Comparison of ENCODE assay signal across 8 cellular contexts in the genomic region with DNA sequence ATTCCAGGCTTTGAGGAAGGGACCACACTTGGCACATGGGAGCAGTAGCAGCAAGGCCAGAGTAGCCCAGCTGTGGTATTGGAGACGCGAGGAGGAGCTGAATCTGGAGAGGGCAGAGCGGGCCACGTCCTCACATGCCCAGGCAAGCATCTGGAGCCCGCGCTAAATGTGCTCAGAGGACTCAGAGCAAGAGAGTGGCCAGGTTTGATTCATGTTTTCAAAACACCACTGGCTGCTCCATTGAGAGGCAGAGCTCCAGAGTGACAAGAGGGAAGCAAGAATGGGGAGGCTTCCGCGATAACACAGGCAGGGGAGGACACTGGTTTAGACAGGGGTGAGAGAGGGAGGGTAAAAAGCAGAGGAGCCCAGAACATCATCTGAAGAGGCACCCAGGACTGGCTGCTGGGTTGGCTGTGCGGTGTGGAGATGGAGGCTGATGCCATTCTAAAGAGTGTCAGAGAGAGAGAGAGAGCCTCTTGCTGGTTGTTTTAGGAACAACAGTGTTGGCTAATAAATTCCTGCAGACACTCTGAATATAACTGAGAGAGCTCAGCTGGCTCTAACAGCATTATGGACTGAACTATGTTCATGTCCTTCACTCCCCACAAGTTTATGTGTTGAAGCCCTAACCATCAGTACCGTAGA. TPM values are rescaled to one million over a fixed set of nuclear protein-coding genes. Genes with fewer than 3 reads are reported as not detected.
DNase-seq lines count a peak whose midpoint lies in the region; ATAC-seq, FAIRE-seq and TF ChIP-seq lines count a peak whose summit lies in the region.

No MANE protein-coding gene starts in this region.

- H3K9me3 Mint-ChIP-seq in activated CD4-positive, alpha-beta memory T cell treated with anti-CD3 and anti-CD28 coated beads for 36 hours = peaks cover 7% of the 10 kb centered on the region
- H3K9me3 Mint-ChIP-seq in activated CD4-positive, alpha-beta memory T cell treated with anti-CD3 and anti-CD28 coated beads, Interleukin-2, amount 10 ng/mL, durations not matched to agents 7 days and 5 days = peaks cover 7% of the 10 kb centered on the region

- in situ Hi-C loops in GM12878 (cut with MboI) = no loop called here

- H3K79me2 ChIP-seq in KMS-11 (ENCODE audit: insufficient read depth, low read depth) (no peaks in the 10 kb centered on the region), GM12878 (ENCODE audit: control insufficient read depth, insufficient read depth, low read length) (no peaks in the 10 kb centered on the region)

- no peaks in the 10 kb centered on the region for H3K4me1 ChIP-seq in KMS-11 (ENCODE audit: low read depth, poor library complexity, severe bottlenecking)
- peaks cover 14% of the 10 kb centered on the region; the same call in 1 of the 2 replicates for H3K4me1 ChIP-seq in GM12878 (ENCODE audit: control insufficient read depth, insufficient read depth, low read length)
- peaks cover 10% of the 10 kb centered on the region for H3K4me1 ChIP-seq in upper lobe of right lung

- no peak overlapping the region for H3K4me2 ChIP-seq in KMS-11
- no peak overlapping the region for H3K4me2 ChIP-seq in GM12878 (ENCODE audit: control insufficient read depth, insufficient read depth)

- 0 out of 2 replicates have a peak, but pooled peaks have one; percentile 22 for TF ChIP-seq CTCF in KMS-11 (conservative IDR thresholded peaks at IDR 0.05; ENCODE audit: low read depth, low read length)
- peak; percentile 45 to 55 (median 48); a peak in 5 of 6 replicates for TF ChIP-seq CTCF in GM12878 (IDR thresholded peaks at IDR 0.05 in 2 of 3, conservative IDR thresholded peaks at IDR 0.05 in 1 of 3; ENCODE audit: control insufficient read depth in 2 of 3, extremely low read depth in 1 of 3, insufficient read depth in 1 of 3, low read depth in 3 of 3, low read length in 3 of 3)
- TF ChIP-seq CTCF in upper lobe of right lung (IDR thresholded peaks at IDR 0.05) = peak; percentile 50

- H3K4me3 ChIP-seq in KMS-11 (IDR thresholded peaks at IDR 0.05; ENCODE audit: insufficient read depth, low read depth, low read length) = no peak overlapping the region
- H3K4me3 ChIP-seq in GM12878 = no peak overlapping the region
- H3K4me3 ChIP-seq in upper lobe of right lung = no peak overlapping the region

- FAIRE-seq in GM12878 (lab: Jason Lieb, UNC) = peak; percentile 59

- no TSS peak for BruUV-seq in GM12878 (replicated peaks; lab: Mats Ljungman, UMichigan)

- H3K27me3 Mint-ChIP-seq in activated CD4-positive, alpha-beta memory T cell treated with anti-CD3 and anti-CD28 coated beads for 36 hours = no peaks in the 10 kb centered on the region
- no peaks in the 10 kb centered on the region for H3K27me3 Mint-ChIP-seq in activated CD4-positive, alpha-beta memory T cell treated with anti-CD3 and anti-CD28 coated beads, Interleukin-2, amount 10 ng/mL, durations not matched to agents 7 days and 5 days

- H3K9ac ChIP-seq in KMS-11 = no peak overlapping the region
- H3K9ac ChIP-seq in GM12878 (ENCODE audit: control insufficient read depth, insufficient read depth, low read length) = no peak overlapping the region

- H3K36me3 Mint-ChIP-seq in activated CD4-positive, alpha-beta memory T cell treated with anti-CD3 and anti-CD28 coated beads for 36 hours = peaks cover 9% of the 10 kb centered on the region
- H3K36me3 Mint-ChIP-seq in activated CD4-positive, alpha-beta memory T cell treated with anti-CD3 and anti-CD28 coated beads, Interleukin-2, amount 10 ng/mL, durations not matched to agents 7 days and 5 days (ENCODE audit: low read depth) = no peaks in the 10 kb centered on the region

- peak; percentile 19 for DNase-seq in activated CD4-positive, alpha-beta memory T cell treated with anti-CD3 and anti-CD28 coated beads for 36 hours
- no peak for DNase-seq in activated CD4-positive, alpha-beta memory T cell treated with anti-CD3 and anti-CD28 coated beads, Interleukin-2, amount 10 ng/mL, durations not matched to agents 7 days and 5 days
- no peak for DNase-seq in GM12878 (ENCODE audit: low read depth, low spot score)
- DNase-seq in iris pigment epithelial cell (ENCODE audit: low read depth) = peak; percentile 62
- DNase-seq in upper lobe of right lung = no peak
- DNase-seq in T1000 (lab: John Stamatoyannopoulos, UW) = no peak

- H3K36me3 ChIP-seq in KMS-11 (ENCODE audit: insufficient read depth) = no peaks in the 10 kb centered on the region
- H3K36me3 ChIP-seq in GM12878 (ENCODE audit: control insufficient read depth in 2 of 2, insufficient read depth in 2 of 2, low read length in 1 of 2) = no peaks in the 10 kb centered on the region
- H3K36me3 ChIP-seq in upper lobe of right lung = no peaks in the 10 kb centered on the region

- H3K4me3 Mint-ChIP-seq in activated CD4-positive, alpha-beta memory T cell treated with anti-CD3 and anti-CD28 coated beads for 36 hours = no peak overlapping the region
- H3K4me3 Mint-ChIP-seq in activated CD4-positive, alpha-beta memory T cell treated with anti-CD3 and anti-CD28 coated beads, Interleukin-2, amount 10 ng/mL, durations not matched to agents 7 days and 5 days = no peak overlapping the region

- H3K27ac Mint-ChIP-seq in activated CD4-positive, alpha-beta memory T cell treated with anti-CD3 and anti-CD28 coated beads for 36 hours = no peak overlapping the region
- no peak overlapping the region for H3K27ac Mint-ChIP-seq in activated CD4-positive, alpha-beta memory T cell treated with anti-CD3 and anti-CD28 coated beads, Interleukin-2, amount 10 ng/mL, durations not matched to agents 7 days and 5 days

- H3K27ac ChIP-seq in KMS-11 (no peak overlapping the region), GM12878 (ENCODE audit: control insufficient read depth, insufficient read depth) (no peak overlapping the region), upper lobe of right lung (no peak overlapping the region)

- no peaks in the 10 kb centered on the region for H4K20me1 ChIP-seq in KMS-11 (ENCODE audit: insufficient read depth)
- no peaks in the 10 kb centered on the region for H4K20me1 ChIP-seq in GM12878 (ENCODE audit: control insufficient read depth, insufficient read depth)

- peak; percentile 95 for ATAC-seq in GM12878
- peak; percentile 92 for ATAC-seq in upper lobe of right lung
- no peak for ATAC-seq in HG02852 (IDR thresholded peaks at IDR 0.05; ENCODE audit: unreplicated experiment)

- SMC1A ChIA-PET in GM12878 (lab: Charles Lee; ENCODE audit: uncharacterized antibody, unreplicated experiment) = interaction anchor here (0.8 to 2.8 kb wide), 13 partner anchors 11 to 76 kb away, joined by 3 to 19 read pairs (median 4); no protein-coding TSS in a partner anchor

- peaks cover 12% of the 10 kb centered on the region for H3K4me1 Mint-ChIP-seq in activated CD4-positive, alpha-beta memory T cell treated with anti-CD3 and anti-CD28 coated beads for 36 hours (ENCODE audit: low read depth)
- peaks cover 9% of the 10 kb centered on the region for H3K4me1 Mint-ChIP-seq in activated CD4-positive, alpha-beta memory T cell treated with anti-CD3 and anti-CD28 coated beads, Interleukin-2, amount 10 ng/mL, durations not matched to agents 7 days and 5 days

- CTCF ChIA-PET in activated CD4-positive, alpha-beta memory T cell treated with anti-CD3 and anti-CD28 coated beads for 36 hours (lab: Charles Lee) = interaction anchor here (0.6 to 1.8 kb wide), 8 partner anchors 10 to 214 kb away, joined by 3 to 6 read pairs (median 4); no protein-coding TSS in a partner anchor
- CTCF ChIA-PET in activated CD4-positive, alpha-beta memory T cell treated with anti-CD3 and anti-CD28 coated beads, Interleukin-2, amount 10 ng/mL, durations not matched to agents 7 days and 5 days (lab: Charles Lee) = interaction anchor here (1.0 to 1.3 kb wide), 2 partner anchors 20 to 72 kb away, joined by 3 to 4 read pairs; no protein-coding TSS in a partner anchor
- CTCF ChIA-PET in GM12878 (lab: Yijun Ruan, JAX) = interaction anchor here (0.6 to 3.6 kb wide), 24 partner anchors 11 to 85 kb away, joined by 3 to 55 read pairs (median 4); a partner anchor contains a TSS

- peak; percentile 71 for TF ChIP-seq RAD21 in GM12878 (IDR thresholded peaks at IDR 0.05; ENCODE audit: insufficient read depth, low read depth, low read length)

- intact Hi-C loops in activated CD4-positive, alpha-beta memory T cell treated with anti-CD3 and anti-CD28 coated beads for 36 hours (cut with micrococcal nuclease) = loop anchor here (2.0 to 5.0 kb wide), 3 partner anchors 35 to 72 kb away; no protein-coding TSS in a partner anchor
- intact Hi-C loops in GM12878 (cut with micrococcal nuclease; ENCODE audit: unreplicated experiment) (loop anchor here (1.0 to 5.0 kb wide), 2 partner anchors 55 to 72 kb away; no protein-coding TSS in a partner anchor), upper lobe of right lung (cut with DNase I) (no loop called here)

- 89% methylated on average over 10 of the region's 10 CpGs for WGBS in GM12878 (ENCODE audit: insufficient coverage, insufficient replicate concordance, low lambda C conversion rate, missing lambda C conversion rate)

- H3K27me3 ChIP-seq in KMS-11 (ENCODE audit: insufficient read depth, low read depth) (no peaks in the 10 kb centered on the region), GM12878 (replicated peaks in 1 of 2; ENCODE audit: control insufficient read depth in 2 of 2, insufficient read depth in 2 of 2, low read length in 1 of 2) (no peaks in the 10 kb centered on the region), upper lobe of right lung (no peaks in the 10 kb centered on the region)

- no peak for TF ChIP-seq POLR2A in GM12878 (IDR thresholded peaks at IDR 0.05; ENCODE audit: low read depth, low read length)

- no peaks in the 10 kb centered on the region; the same call in 2 of the 3 replicates for H3K9me3 ChIP-seq in GM12878 (replicated peaks; ENCODE audit: control insufficient read depth, insufficient read depth, low read length)
- H3K9me3 ChIP-seq in upper lobe of right lung = no peaks in the 10 kb centered on the region

- H2AFZ ChIP-seq in KMS-11 (ENCODE audit: low read depth) (no peak overlapping the region), GM12878 (ENCODE audit: control insufficient read depth, low read depth, low read length) (no peak overlapping the region)

- RAD21 ChIA-PET in GM12878 (lab: Charles Lee; ENCODE audit: unreplicated experiment) = interaction anchor here (1.0 to 3.8 kb wide), 8 partner anchors 11 to 73 kb away, joined by 3 to 59 read pairs (median 7); a partner anchor contains a TSS

- TF ChIP-seq EP300 in GM12878 (IDR thresholded peaks at IDR 0.05; ENCODE audit: borderline replicate concordance in 1 of 2, control insufficient read depth in 1 of 2, low read depth in 2 of 2, low read length in 2 of 2) = no peak

- POLR2A ChIA-PET in activated CD4-positive, alpha-beta memory T cell treated with anti-CD3 and anti-CD28 coated beads for 36 hours (lab: Charles Lee) = interaction anchor here (0.5 to 0.8 kb wide), 3 partner anchors 72 to 501 kb away, joined by 3 to 4 read pairs (median 3); no protein-coding TSS in a partner anchor
- POLR2A ChIA-PET in activated CD4-positive, alpha-beta memory T cell treated with anti-CD3 and anti-CD28 coated beads, Interleukin-2, amount 10 ng/mL, durations not matched to agents 7 days and 5 days (lab: Charles Lee) = no interaction called here
- POLR2A ChIA-PET in GM12878 (lab: Charles Lee) = no interaction called here

RNA-seq across cellular contexts. Expression of a gene that starts 32.3 kb away (rescaled TPM):
- 1 to 10 TPM; 8.6 to 9.7 TPM for total RNA-seq in activated CD4-positive, alpha-beta memory T cell treated with anti-CD3 and anti-CD28 coated beads for 36 hours
- 1 to 10 TPM; 8.3 to 8.8 TPM for total RNA-seq in activated CD4-positive, alpha-beta memory T cell treated with anti-CD3 and anti-CD28 coated beads, Interleukin-2, amount 10 ng/mL, durations not matched to agents 7 days and 5 days
- total RNA-seq in GM12878 (2013; cell fraction: nucleolus; rRNA removed) = 1.9 and 2.1 TPM in 2 replicates
- 10.1 and 10.5 TPM in 2 replicates for total RNA-seq in GM12878 (2014; rRNA removed)
- total RNA-seq in GM12878 (2014; rRNA removed; fragmentation: Illumina TruSeq; extraction: Trizol) = 11.0 and 11.4 TPM in 2 replicates
- 11.1 and 12.9 TPM in 2 replicates for total RNA-seq in GM12878 (2021)
- 4.7 TPM for polyA plus RNA-seq in GM12878 (2011; ENCODE audit: low read depth)
- polyA plus RNA-seq in GM12878 (2011; rRNA removed) = 6.7 and 8.0 TPM in 2 replicates
- polyA plus RNA-seq in GM12878 (2011; cell fraction: cytosol; rRNA removed) = 3.1 and 3.3 TPM in 2 replicates
- 1.9 and 2.8 TPM in 2 replicates for polyA plus RNA-seq in GM12878 (2011; cell fraction: nucleus; rRNA removed)
- 5.2 and 5.7 TPM in 2 replicates for polyA plus RNA-seq in GM12878 (2012)
- 12.2 and 13.5 TPM in 2 replicates for polyA plus RNA-seq in GM12878 (2014; fragmentation: Illumina TruSeq; extraction: Trizol)
- 1 to 10 TPM; 5.1 to 8.8 TPM for polyA plus RNA-seq in GM12878 (2014; fragmentation: Nextera tagmentation; extraction: Ambion mirVana)
- polyA plus RNA-seq in GM12878 (2014; rRNA removed) = 10.1 and 11.2 TPM in 2 replicates
- 10 to 100 TPM in 1 of 2 experiments, 1 to 10 TPM in 1; 2.8 to 12.3 TPM for polyA plus RNA-seq in GM12878 (2016; fragmentation: Nextera tagmentation; extraction: Ambion mirVana)
- polyA minus RNA-seq in GM12878 (2011; rRNA and poly(A)+ RNA removed) = 4.7 and 4.8 TPM in 2 replicates
- polyA minus RNA-seq in GM12878 (2011; cell fraction: cytosol; rRNA and poly(A)+ RNA removed) = 1.3 and 3.5 TPM in 2 replicates
- polyA minus RNA-seq in GM12878 (2011; cell fraction: nucleus; rRNA and poly(A)+ RNA removed) = 0.85 and 1.7 TPM in 2 replicates
- 26.9 TPM for total RNA-seq in upper lobe of right lung

Comparison
In these comparisons a context has a peak if more than half of its experiments do, and no peak if none do; other contexts are left out.
1. DNase-seq: peak in activated CD4-positive, alpha-beta memory T cell treated with anti-CD3 and anti-CD28 coated beads for 36 hours (single experiment) and iris pigment epithelial cell (single experiment); none in activated CD4-positive, alpha-beta memory T cell treated with anti-CD3 and anti-CD28 coated beads, Interleukin-2, amount 10 ng/mL, durations not matched to agents 7 days and 5 days (single experiment), GM12878 (single experiment), upper lobe of right lung (single experiment) and T1000 (single experiment).
2. Peak in every context shown above with its lines, with median percentiles within 50 percentile points of each other: CTCF ChIP-seq.